ENCODE assay signal across 31 cellular contexts in the genomic region with DNA sequence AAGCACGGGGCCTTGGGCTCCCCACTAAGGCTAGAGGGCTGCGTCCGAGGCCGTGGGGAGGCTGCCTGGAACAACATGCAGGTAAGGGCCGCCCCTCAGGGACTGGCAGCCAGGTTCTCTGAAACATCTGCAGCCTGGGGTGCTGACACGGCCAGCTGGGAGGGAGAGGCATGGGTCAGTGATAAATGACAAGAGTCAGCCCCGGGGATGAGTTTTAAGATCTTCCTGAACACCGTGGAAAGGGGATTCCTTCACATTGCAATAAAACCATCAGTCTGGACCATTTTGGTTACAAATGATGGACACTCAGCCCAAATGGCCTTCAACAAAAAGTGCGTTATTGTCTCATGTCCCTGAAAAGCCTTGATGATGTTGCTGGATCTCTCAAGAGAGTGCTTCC.
"Had no signal": no experiment of that assay in that cellular context is flagged by ENCODE, and none has a peak within 500 bp of the region (broad histone marks: within the 10 kb centered on the region; RNA-seq: fewer than 3 reads in every experiment).

No MANE protein-coding gene starts in this region.

- ATAC-seq: activated CD4-positive, CD25-positive, alpha-beta regulatory T cell treated with anti-CD3 and anti-CD28 coated beads, Interleukin-2, amount 50 U/mL, for 24 hours; activated naive CD8-positive, alpha-beta T cell treated with anti-CD3 and anti-CD28 coated beads, Interleukin-2, amount 50 U/mL, for 24 hours; activated T-cell treated with anti-CD3 and anti-CD28 coated beads, Interleukin-2, amount 50 U/mL, for 4 hours; body of pancreas; esophagus mucosa; gastroesophageal sphincter; T-helper 17 cell had no signal

- H3K9me3 ChIP-seq: adrenal gland, body of pancreas, colonic mucosa, gastroesophageal sphincter, heart right ventricle had no signal

- H3K4me3 ChIP-seq: adrenal gland, body of pancreas, cardiac muscle cell, colonic mucosa, gastroesophageal sphincter, heart right ventricle, hepatocyte had no signal

- H3K4me1 ChIP-seq: adrenal gland, body of pancreas, colonic mucosa, gastroesophageal sphincter, heart right ventricle had no signal

- H3K27ac Mint-ChIP-seq: activated B cell treated with CpG ODN at 0.5 μM for 24 hours; activated CD4-positive, alpha-beta memory T cell treated with anti-CD3 and anti-CD28 coated beads, Interleukin-2, amount 10 ng/mL, durations not matched to agents 7 days and 5 days; activated naive CD4-positive, alpha-beta T cell treated with anti-CD3 and anti-CD28 coated beads for 36 hours; activated naive CD4-positive, alpha-beta T cell treated with anti-CD3 and anti-CD28 coated beads, Interleukin-2, amount 50 U/mL, for 24 hours; activated naive CD8-positive, alpha-beta T cell treated with anti-CD3 and anti-CD28 coated beads for 36 hours; activated naive CD8-positive, alpha-beta T cell treated with anti-CD3 and anti-CD28 coated beads, Interleukin-2, amount 50 U/mL, for 24 hours; activated T-helper 2 cell treated with anti-CD3 and anti-CD28 coated beads, Interferon-gamma antibody, Interleukin-2, Interleukin-4, amounts not matched to agents 10 μg/mL and 5 μg/mL and 100 μg/mL, durations not matched to agents 14 hours and 24 hours and 36 hours; endodermal cell; T-helper 17 cell; T-helper 2 cell treated with Interferon-gamma antibody and Interleukin-4, amounts not matched to agents 5 μg/mL and 100 μg/mL, for 36 hours had no signal

- H3K36me3 ChIP-seq: cardiac muscle cell, colonic mucosa, WERI-Rb-1 had no signal

- H3K27me3 Mint-ChIP-seq: activated B cell treated with CpG ODN at 0.5 μM for 24 hours; activated CD4-positive, alpha-beta memory T cell treated with anti-CD3 and anti-CD28 coated beads, Interleukin-2, amount 10 ng/mL, durations not matched to agents 7 days and 5 days; activated naive CD4-positive, alpha-beta T cell treated with anti-CD3 and anti-CD28 coated beads, Interleukin-2, amount 50 U/mL, for 24 hours; activated naive CD8-positive, alpha-beta T cell treated with anti-CD3 and anti-CD28 coated beads for 36 hours; activated naive CD8-positive, alpha-beta T cell treated with anti-CD3 and anti-CD28 coated beads, Interleukin-2, amount 50 U/mL, for 24 hours; T-helper 17 cell had no signal

- H3K27me3 ChIP-seq: adrenal gland, body of pancreas, cardiac muscle cell, colonic mucosa, gastroesophageal sphincter, heart right ventricle, hepatocyte had no signal

- H3K4me2 ChIP-seq: hepatocyte had no signal

- H3K27ac ChIP-seq: adrenal gland, body of pancreas, cardiac muscle cell, colonic mucosa, gastroesophageal sphincter, heart right ventricle, hepatocyte, WERI-Rb-1 had no signal

- H2AFZ ChIP-seq: hepatocyte had no signal

- H3K36me3 Mint-ChIP-seq: activated naive CD8-positive, alpha-beta T cell treated with anti-CD3 and anti-CD28 coated beads for 36 hours had no signal

- H3K4me1 Mint-ChIP-seq: activated CD4-positive, alpha-beta memory T cell treated with anti-CD3 and anti-CD28 coated beads, Interleukin-2, amount 10 ng/mL, durations not matched to agents 7 days and 5 days; activated naive CD4-positive, alpha-beta T cell treated with anti-CD3 and anti-CD28 coated beads, Interleukin-2, amount 50 U/mL, for 24 hours; activated naive CD8-positive, alpha-beta T cell treated with anti-CD3 and anti-CD28 coated beads for 36 hours; activated naive CD8-positive, alpha-beta T cell treated with anti-CD3 and anti-CD28 coated beads, Interleukin-2, amount 50 U/mL, for 24 hours had no signal

- DNase-seq: activated B cell treated with CpG ODN at 0.5 μM for 24 hours; activated CD4-positive, alpha-beta memory T cell treated with anti-CD3 and anti-CD28 coated beads, Interleukin-2, amount 10 ng/mL, durations not matched to agents 7 days and 5 days; activated CD4-positive, alpha-beta T cell treated with anti-CD3 and anti-CD28 coated beads for 48 hours; activated effector memory CD4-positive, alpha-beta T cell treated with anti-CD3 and anti-CD28 coated beads, Interleukin-2, amount 50 U/mL, for 16 hours; activated naive CD4-positive, alpha-beta T cell treated with anti-CD3 and anti-CD28 coated beads for 36 hours; activated naive CD8-positive, alpha-beta T cell treated with anti-CD3 and anti-CD28 coated beads for 36 hours; activated naive CD8-positive, alpha-beta T cell treated with anti-CD3 and anti-CD28 coated beads, Interleukin-2, amount 50 U/mL, for 24 hours; activated T-cell treated with anti-CD3 and anti-CD28 coated beads, Interleukin-2, amount 50 U/mL, for 4 hours; adrenal gland; amygdala; aorta; central memory CD4-positive, alpha-beta T cell; cerebellar nuclear complex; colonic mucosa; effector CD8-positive, alpha-beta T cell; endodermal cell; foreskin melanocyte; heart right ventricle; T-helper 1 cell; T-helper 17 cell; T1000; WERI-Rb-1 had no signal

- H3K9me3 Mint-ChIP-seq: activated B cell treated with CpG ODN at 0.5 μM for 24 hours; activated CD4-positive, alpha-beta memory T cell treated with anti-CD3 and anti-CD28 coated beads, Interleukin-2, amount 10 ng/mL, durations not matched to agents 7 days and 5 days; activated naive CD4-positive, alpha-beta T cell treated with anti-CD3 and anti-CD28 coated beads for 36 hours; activated naive CD4-positive, alpha-beta T cell treated with anti-CD3 and anti-CD28 coated beads, Interleukin-2, amount 50 U/mL, for 24 hours; activated naive CD8-positive, alpha-beta T cell treated with anti-CD3 and anti-CD28 coated beads for 36 hours; activated naive CD8-positive, alpha-beta T cell treated with anti-CD3 and anti-CD28 coated beads, Interleukin-2, amount 50 U/mL, for 24 hours; activated T-cell treated with anti-CD3 and anti-CD28 coated beads, Interleukin-2, amount 50 U/mL, for 4 hours; activated T-helper 2 cell treated with anti-CD3 and anti-CD28 coated beads, Interferon-gamma antibody, Interleukin-2, Interleukin-4, amounts not matched to agents 10 μg/mL and 5 μg/mL and 100 μg/mL, durations not matched to agents 14 hours and 24 hours and 36 hours; endodermal cell; T-helper 2 cell treated with Interferon-gamma antibody and Interleukin-4, amounts not matched to agents 5 μg/mL and 100 μg/mL, for 36 hours had no signal

- H3K4me3 Mint-ChIP-seq: activated B cell treated with CpG ODN at 0.5 μM for 24 hours; activated CD4-positive, alpha-beta memory T cell treated with anti-CD3 and anti-CD28 coated beads, Interleukin-2, amount 10 ng/mL, durations not matched to agents 7 days and 5 days; activated naive CD4-positive, alpha-beta T cell treated with anti-CD3 and anti-CD28 coated beads for 36 hours; activated naive CD4-positive, alpha-beta T cell treated with anti-CD3 and anti-CD28 coated beads, Interleukin-2, amount 50 U/mL, for 24 hours; activated naive CD8-positive, alpha-beta T cell treated with anti-CD3 and anti-CD28 coated beads for 36 hours; activated naive CD8-positive, alpha-beta T cell treated with anti-CD3 and anti-CD28 coated beads, Interleukin-2, amount 50 U/mL, for 24 hours; activated T-cell treated with anti-CD3 and anti-CD28 coated beads, Interleukin-2, amount 50 U/mL, for 4 hours; endodermal cell; T-helper 17 cell; T-helper 2 cell treated with Interferon-gamma antibody and Interleukin-4, amounts not matched to agents 5 μg/mL and 100 μg/mL, for 36 hours had no signal
